Comparison of ENCODE assay signal across 24 cellular contexts in the genomic region with DNA sequence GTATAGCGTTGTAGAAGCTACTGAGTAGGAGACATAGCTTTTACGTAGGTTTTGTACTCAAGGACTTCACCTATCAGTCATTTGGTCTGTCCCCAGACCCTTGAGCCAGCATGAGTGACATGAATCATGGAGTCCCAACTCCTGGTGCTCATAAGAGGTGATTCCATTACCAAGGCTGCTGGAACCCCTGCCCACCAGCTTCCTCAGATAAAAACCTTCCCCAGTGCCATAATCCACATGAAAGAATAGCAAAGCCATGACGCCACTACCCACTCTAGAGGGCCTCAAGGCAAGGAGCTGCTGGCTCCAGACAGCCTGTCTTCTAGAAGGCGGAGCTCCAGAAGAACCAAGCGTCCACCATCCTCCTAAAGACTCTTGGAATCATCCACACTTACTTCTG.
DNase-seq lines count a peak whose midpoint lies in the region; ATAC-seq lines count a peak whose summit lies in the region.
"Had no signal": no experiment of that assay in that cellular context is flagged by ENCODE, and none has a peak within 500 bp of the region (broad histone marks: within the 10 kb centered on the region; RNA-seq: fewer than 3 reads in every experiment).

No MANE protein-coding gene starts in this region.

- WGBS in mesenchymal stem cell, result 94% methylated on average over 5 of the region's 5 CpGs
- 86 to 90% methylated on average over 5 of the region's 5 CpGs for WGBS in aorta, 2 donors

- H3K36me3 Mint-ChIP-seq in stimulated activated effector memory CD8-positive, alpha-beta T cell treated with anti-CD3 and anti-CD28 coated beads, Interleukin-12 subunit alpha, Interleukin-12 subunit beta, amount 100 ng/mL, for 72 hours, result no peaks in the 10 kb centered on the region

- H3K18ac ChIP-seq in mesenchymal stem cell (ENCODE audit: low read depth in 1 of 2, low read length in 2 of 2), result no peak overlapping the region

- ATAC-seq in aorta (ENCODE audit: low FRiP score), result peak; percentile 33
- no peak for ATAC-seq in GM19035 (IDR thresholded peaks at IDR 0.05; ENCODE audit: unreplicated experiment)
- ATAC-seq in stimulated activated effector memory CD8-positive, alpha-beta T cell treated with anti-CD3 and anti-CD28 coated beads, Interleukin-12 subunit alpha, Interleukin-12 subunit beta, amount 100 ng/mL, for 72 hours, result no peak
- ATAC-seq: GM12878 had no signal

- H2AFZ ChIP-seq in mesenchymal stem cell (ENCODE audit: low read depth, low read length), result no peak overlapping the region

- no peak overlapping the region for H3K27ac Mint-ChIP-seq in stimulated activated effector memory CD8-positive, alpha-beta T cell treated with anti-CD3 and anti-CD28 coated beads, Interleukin-12 subunit alpha, Interleukin-12 subunit beta, amount 100 ng/mL, for 72 hours
- H3K27ac Mint-ChIP-seq: CD4-positive, alpha-beta memory T cell; CD4-positive, CD25-positive, alpha-beta regulatory T cell had no signal

- H2BK5ac ChIP-seq in mesenchymal stem cell (ENCODE audit: low read depth, low read length, poor library complexity, severe bottlenecking), result no peak overlapping the region

- peak overlapping the region; percentile 40 for H2BK15ac ChIP-seq in mesenchymal stem cell (ENCODE audit: low read depth, poor library complexity, severe bottlenecking)

- H3K4ac ChIP-seq in mesenchymal stem cell (ENCODE audit: low read depth in 1 of 2, low read length in 2 of 2), result no peak overlapping the region

- H3K27ac ChIP-seq in SJSA1 (peak overlapping the region; percentile 84), mesenchymal stem cell (ENCODE audit: low read length, poor library complexity, severe bottlenecking) (no peak overlapping the region), aorta (ENCODE audit: low read depth in 1 of 2, low read length in 2 of 2) (no peak overlapping the region)
- H3K27ac ChIP-seq: BLaER1 had no signal

- H3K9me3 ChIP-seq in SJSA1 (replicated peaks) (no peaks in the 10 kb centered on the region), mesenchymal stem cell (ENCODE audit: control insufficient read depth, low read length) (no peaks in the 10 kb centered on the region), aorta (ENCODE audit: control insufficient read depth, low read length) (no peaks in the 10 kb centered on the region)
- H3K9me3 ChIP-seq: BE2C, BLaER1 had no signal

- no peak overlapping the region for H3K4me2 ChIP-seq in mesenchymal stem cell (ENCODE audit: low read length, poor library complexity, severe bottlenecking)
- H3K4me2 ChIP-seq: BLaER1 had no signal

- H4K91ac ChIP-seq in mesenchymal stem cell (ENCODE audit: low read length), result no peak overlapping the region

- H4K8ac ChIP-seq in mesenchymal stem cell (ENCODE audit: low read length), result no peak overlapping the region

- H2AK5ac ChIP-seq in mesenchymal stem cell (ENCODE audit: low read length, severe bottlenecking), result no peak overlapping the region

- H3K4me1 Mint-ChIP-seq in stimulated activated effector memory CD8-positive, alpha-beta T cell treated with anti-CD3 and anti-CD28 coated beads, Interleukin-12 subunit alpha, Interleukin-12 subunit beta, amount 100 ng/mL, for 72 hours, result no peaks in the 10 kb centered on the region
- H3K4me1 Mint-ChIP-seq: CD4-positive, alpha-beta memory T cell; CD4-positive, CD25-positive, alpha-beta regulatory T cell; CD8-positive, alpha-beta memory T cell had no signal

- no peak overlapping the region for H3K23ac ChIP-seq in mesenchymal stem cell (ENCODE audit: low read length in 2 of 2)

- H3K14ac ChIP-seq in mesenchymal stem cell (ENCODE audit: low read length in 2 of 2), result no peak overlapping the region

- H3K4me1 ChIP-seq in SJSA1 (replicated peaks) (peaks cover 14% of the 10 kb centered on the region), mesenchymal stem cell (ENCODE audit: control insufficient read depth, insufficient read depth, low read depth, low read length) (no peaks in the 10 kb centered on the region), aorta (ENCODE audit: control insufficient read depth in 1 of 2, insufficient read depth in 2 of 2, low read length in 2 of 2) (no peaks in the 10 kb centered on the region)
- H3K4me1 ChIP-seq: BE2C, BLaER1 had no signal

- no peak overlapping the region for H3K4me3 Mint-ChIP-seq in stimulated activated effector memory CD8-positive, alpha-beta T cell treated with anti-CD3 and anti-CD28 coated beads, Interleukin-12 subunit alpha, Interleukin-12 subunit beta, amount 100 ng/mL, for 72 hours
- H3K4me3 Mint-ChIP-seq: CD14-positive monocyte; CD4-positive, alpha-beta memory T cell; CD4-positive, CD25-positive, alpha-beta regulatory T cell; CD8-positive, alpha-beta memory T cell had no signal

- intact Hi-C loops in aorta (cut with DNase I), result no loop called here

- DNase-seq in SJSA1 (ENCODE audit: low read depth in 1 of 2, low spot score in 2 of 2) (no peak), mesenchymal stem cell (no peak), aorta (no peak)
- no peak for DNase-seq in stimulated activated naive CD4-positive, alpha-beta T cell treated with Interleukin-2 at 50 U/mL for 16 hours (lab: John Stamatoyannopoulos, UW)
- no peak for DNase-seq in stimulated activated effector memory CD8-positive, alpha-beta T cell treated with anti-CD3 and anti-CD28 coated beads, Interleukin-12 subunit alpha, Interleukin-12 subunit beta, amount 100 ng/mL, for 72 hours (ENCODE audit: low spot score in 2 of 2)
- DNase-seq: 8988T; ACHN; BE2C; C1 segment of cervical spinal cord; CD4-positive, alpha-beta memory T cell; CD4-positive, CD25-positive, alpha-beta regulatory T cell; CD8-positive, alpha-beta memory T cell; COR-L47; DMS 273 treated with DMSO at 0.1 percent for 48 hours; DMS153; DMS53; DMS79; DND-41; EL; GDM1 had no signal

- H2BK120ac ChIP-seq in mesenchymal stem cell (ENCODE audit: low read depth, low read length), result no peak overlapping the region

- H3K9ac ChIP-seq in mesenchymal stem cell (ENCODE audit: low read length), result no peak overlapping the region
- H3K9ac ChIP-seq: BLaER1 had no signal

- H2BK12ac ChIP-seq in mesenchymal stem cell (ENCODE audit: low read length in 2 of 2), result no peak overlapping the region

- peaks cover 17% of the 10 kb centered on the region for H3K79me1 ChIP-seq in mesenchymal stem cell (replicated peaks; ENCODE audit: low read length, poor library complexity, severe bottlenecking)

- no peaks in the 10 kb centered on the region for H3K27me3 ChIP-seq in SJSA1 (replicated peaks)
- no peaks in the 10 kb centered on the region for H3K27me3 ChIP-seq in mesenchymal stem cell (ENCODE audit: control insufficient read depth in 1 of 2, insufficient read depth in 1 of 2, low read length in 2 of 2)
- H3K27me3 ChIP-seq in aorta (ENCODE audit: control insufficient read depth in 1 of 2, insufficient read depth in 2 of 2, low read length in 1 of 2), result no peaks in the 10 kb centered on the region
- H3K27me3 ChIP-seq: BE2C, BLaER1 had no signal

- H3K4me3 ChIP-seq in SJSA1 (no peak overlapping the region), mesenchymal stem cell (ENCODE audit: insufficient read depth in 1 of 2, low read depth in 1 of 2, low read length in 2 of 2) (no peak overlapping the region), aorta (ENCODE audit: low read length in 2 of 2) (no peak overlapping the region)
- H3K4me3 ChIP-seq: BLaER1, GM12878 had no signal

- H3K36me3 ChIP-seq in SJSA1, result peaks cover 36% of the 10 kb centered on the region
- peaks cover 9 to 17% of the 10 kb centered on the region in 2 experiments for H3K36me3 ChIP-seq in mesenchymal stem cell (ENCODE audit: control insufficient read depth in 1 of 2, insufficient read depth in 2 of 2, low read depth in 1 of 2, low read length in 2 of 2)
- peaks cover 0 to 6% of the 10 kb centered on the region in 2 donors for H3K36me3 ChIP-seq in aorta (ENCODE audit: control insufficient read depth in 1 of 2, insufficient read depth in 2 of 2, low read length in 1 of 2)
- H3K36me3 ChIP-seq: BE2C, BLaER1 had no signal

- no peaks in the 10 kb centered on the region for H3K9me3 Mint-ChIP-seq in stimulated activated effector memory CD8-positive, alpha-beta T cell treated with anti-CD3 and anti-CD28 coated beads, Interleukin-12 subunit alpha, Interleukin-12 subunit beta, amount 100 ng/mL, for 72 hours
- H3K9me3 Mint-ChIP-seq: CD14-positive monocyte; CD4-positive, alpha-beta memory T cell; CD8-positive, alpha-beta memory T cell had no signal
